Comparison of ENCODE assay signal across 1 cellular context in the genomic region with DNA sequence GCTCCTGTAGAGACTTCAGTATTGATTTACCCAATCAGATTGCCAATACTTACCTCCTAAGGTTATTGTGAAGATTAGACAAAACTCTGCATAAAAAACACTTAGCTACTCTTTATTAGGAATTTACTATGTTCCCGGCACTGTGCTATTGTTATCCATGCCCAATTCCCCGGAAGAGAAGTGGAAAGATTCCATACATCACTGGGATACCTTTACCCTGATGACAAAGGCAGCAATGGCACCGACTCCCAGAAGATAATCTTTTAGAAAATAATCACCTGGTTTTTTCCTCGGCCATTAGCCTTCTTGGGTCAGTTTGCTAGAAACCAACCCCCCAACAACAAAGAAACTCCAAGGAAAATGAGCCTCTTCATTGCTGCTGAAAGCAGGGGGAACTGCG.
TF ChIP-seq lines count a peak whose summit lies in the region.

No MANE protein-coding gene starts in this region.

TF ChIP-seq in H1, 55 proteins besides CTCF, POLR2A, EP300 and RAD21:
- TF ChIP-seq SRF (IDR thresholded peaks at IDR 0.05; ENCODE audit: low read depth, low read length) (no peak), BRCA1 (IDR thresholded peaks at IDR 0.05; ENCODE audit: low read depth, low read length) (no peak), EGR1 (IDR thresholded peaks at IDR 0.05; ENCODE audit: borderline replicate concordance, low read depth, low read length) (no peak)
